ENCODE assay signal across 11 cellular contexts in genomic region chr4:70666369-70666768, GRCh38. TPM values are rescaled to one million over a fixed set of nuclear protein-coding genes. Genes with fewer than 3 reads are reported as not detected.
DNase-seq lines count a peak whose midpoint lies in the region; ATAC-seq and TF ChIP-seq lines count a peak whose summit lies in the region.
"Had no signal": no experiment of that assay in that cellular context is flagged by ENCODE, and none has a peak within 500 bp of the region (broad histone marks: within the 10 kb centered on the region; RNA-seq: fewer than 3 reads in every experiment).

Gene JCHAIN (minus strand): TSS chr4:70666508. CDS start chr4:70666490, 18 bp downstream.

- peaks cover 8% of the 10 kb centered on the region for H3K4me1 ChIP-seq in Loucy (ENCODE audit: insufficient read depth, low read length, poor library complexity, severe bottlenecking)
- H3K4me1 ChIP-seq in trophoblast cell (ENCODE audit: control insufficient read depth in 1 of 2, insufficient read depth in 2 of 2, low read length in 2 of 2) = no peaks in the 10 kb centered on the region

- no peak within 1 kb of the TSS for H2AK5ac ChIP-seq in trophoblast cell (ENCODE audit: low read length)

- H3K9ac ChIP-seq in Loucy (ENCODE audit: low read depth, low read length, poor library complexity, severe bottlenecking) = no peak within 1 kb of the TSS
- H3K9ac ChIP-seq in trophoblast cell (ENCODE audit: low read length) = no peak within 1 kb of the TSS

- H3K27me3 ChIP-seq in Loucy (ENCODE audit: insufficient read depth, low read length, poor library complexity, severe bottlenecking) = no peaks in the 10 kb centered on the region
- no peaks in the 10 kb centered on the region for H3K27me3 ChIP-seq in trophoblast cell (ENCODE audit: insufficient read depth, low read length)
- no peaks in the 10 kb centered on the region for H3K27me3 ChIP-seq in H7 (ENCODE audit: control insufficient read depth, insufficient read depth, low read length)

- no peaks in the 10 kb centered on the region for H3K79me2 ChIP-seq in Loucy (ENCODE audit: insufficient read depth, low read length)
- H3K79me2 ChIP-seq in trophoblast cell (ENCODE audit: control insufficient read depth, insufficient read depth, low read length, poor library complexity) = no peaks in the 10 kb centered on the region

- H2BK5ac ChIP-seq in trophoblast cell (ENCODE audit: low read depth, low read length, poor library complexity) = no peak within 1 kb of the TSS

- no peak within 1 kb of the TSS for H2BK120ac ChIP-seq in trophoblast cell (ENCODE audit: insufficient read depth, low read length, poor library complexity)

- no peak within 1 kb of the TSS for H3K18ac ChIP-seq in trophoblast cell (ENCODE audit: low read length)

- H3K23ac ChIP-seq in trophoblast cell (ENCODE audit: low read length) = no peak within 1 kb of the TSS

- H3K9me3 Mint-ChIP-seq in mesothelial cell of epicardium = no peaks in the 10 kb centered on the region

- H2AFZ ChIP-seq in Loucy (ENCODE audit: low read length) = peak within 1 kb of the TSS; percentile 56; the same call in 1 of the 2 replicates
- H2AFZ ChIP-seq in trophoblast cell (ENCODE audit: insufficient read depth, low read length, poor library complexity) = no peak within 1 kb of the TSS
- H2AFZ ChIP-seq: PC-9 had no signal

- WGBS in trophoblast cell (ENCODE audit: extremely low coverage, insufficient coverage, insufficient read length) = no CpG with 5 or more reads among the region's 1 CpG

- H4K12ac ChIP-seq in trophoblast cell (ENCODE audit: low read depth, low read length) = no peak within 1 kb of the TSS

- TF ChIP-seq CTCF in Loucy (conservative IDR thresholded peaks at IDR 0.05; ENCODE audit: low read length) (no peak), mesothelial cell of epicardium (IDR thresholded peaks at IDR 0.05; ENCODE audit: unreplicated experiment) (no peak)

- H4K8ac ChIP-seq in trophoblast cell (ENCODE audit: low read depth, low read length) = no peak within 1 kb of the TSS

- no peaks in the 10 kb centered on the region for H4K20me1 ChIP-seq in Loucy (ENCODE audit: insufficient read depth, low read length, poor library complexity, severe bottlenecking)

- H3K9me2 ChIP-seq in Loucy (replicated peaks; ENCODE audit: low read depth, low read length) = no peaks in the 10 kb centered on the region

- no peaks in the 10 kb centered on the region for H3K79me1 ChIP-seq in trophoblast cell (ENCODE audit: low read length)

- no peak within 1 kb of the TSS for H3K27ac ChIP-seq in trophoblast cell (ENCODE audit: low read depth, low read length)
- H3K27ac ChIP-seq: PC-9 had no signal

- DNase-seq in GM03348 (ENCODE audit: low spot score) (peak; percentile 28), mesothelial cell of epicardium (ENCODE audit: low spot score in 2 of 2, unreplicated experiment in 2 of 2) (no peak), trophoblast cell (no peak), GM19238 (ENCODE audit: insufficient read length, low spot score) (no peak), NCI-H1417 (lab: John Stamatoyannopoulos, UW) (no peak), H7 (no peak)
- DNase-seq: PC-9; stimulated activated CD4-positive, alpha-beta T cell treated with anti-CD3 and anti-CD28 coated beads, Interleukin-4, amount 100 ng/mL, for 24 hours had no signal

- no peak within 1 kb of the TSS for H3K4me3 Mint-ChIP-seq in mesothelial cell of epicardium

- no peak within 1 kb of the TSS for H3K4me3 ChIP-seq in Loucy (ENCODE audit: low read length, poor library complexity, severe bottlenecking)
- no peak within 1 kb of the TSS for H3K4me3 ChIP-seq in trophoblast cell (ENCODE audit: low read depth, low read length)
- H3K4me3 ChIP-seq in H7 (ENCODE audit: insufficient read depth, low read depth, low read length) = no peak within 1 kb of the TSS
- H3K4me3 ChIP-seq: PC-9 had no signal

- H3F3A ChIP-seq in Loucy (ENCODE audit: low read depth) = no peaks in the 10 kb centered on the region

- H3K27me3 Mint-ChIP-seq in mesothelial cell of epicardium (ENCODE audit: low read depth) = peaks cover 16% of the 10 kb centered on the region

- no peak within 1 kb of the TSS for H4K91ac ChIP-seq in trophoblast cell (ENCODE audit: low read depth, low read length)

- peak; percentile 47 for ATAC-seq in GM21526 (IDR thresholded peaks at IDR 0.05; ENCODE audit: low FRiP score, unreplicated experiment)
- ATAC-seq: activated CD4-positive, CD25-positive, alpha-beta regulatory T cell treated with anti-CD3 and anti-CD28 coated beads, Interleukin-2, amount 50 U/mL, for 24 hours had no signal

- H3K27ac Mint-ChIP-seq in mesothelial cell of epicardium = peak within 1 kb of the TSS; percentile 81

- H3K36me3 ChIP-seq in Loucy (ENCODE audit: insufficient read depth, low read length) (no peaks in the 10 kb centered on the region), trophoblast cell (ENCODE audit: control insufficient read depth in 1 of 2, insufficient read depth in 2 of 2, low read length in 2 of 2) (no peaks in the 10 kb centered on the region), H7 (replicated peaks; ENCODE audit: control insufficient read depth, insufficient read depth, low read length) (no peaks in the 10 kb centered on the region)

- no peak within 1 kb of the TSS for H3K4ac ChIP-seq in trophoblast cell (ENCODE audit: low read depth, low read length)

- no peaks in the 10 kb centered on the region for H3K9me3 ChIP-seq in Loucy (ENCODE audit: insufficient read depth, low read depth, low read length)
- no peaks in the 10 kb centered on the region for H3K9me3 ChIP-seq in trophoblast cell (ENCODE audit: insufficient read depth, low read depth, low read length)

- H3K36me3 Mint-ChIP-seq in mesothelial cell of epicardium = no peaks in the 10 kb centered on the region

- no peak within 1 kb of the TSS for H3K4me2 ChIP-seq in Loucy (ENCODE audit: low read depth, low read length, poor library complexity, severe bottlenecking)
- no peak within 1 kb of the TSS for H3K4me2 ChIP-seq in trophoblast cell (ENCODE audit: low read length)
- H3K4me2 ChIP-seq: PC-9 had no signal

- H3K4me1 Mint-ChIP-seq in mesothelial cell of epicardium = peaks cover 6% of the 10 kb centered on the region

- H3K14ac ChIP-seq in trophoblast cell (ENCODE audit: low read length) = no peak within 1 kb of the TSS

- H2BK12ac ChIP-seq in trophoblast cell (ENCODE audit: low read length) = no peak within 1 kb of the TSS

RNA-seq across cellular contexts. Expression of gene JCHAIN, which starts in this region (rescaled TPM):
- total RNA-seq in mesothelial cell of epicardium = 0.16 to 0.47 TPM (median 0.18 TPM) in 3 replicates
- polyA plus RNA-seq in trophoblast cell (2013) = not detected in 2 replicates
- not detected in 2 replicates for total RNA-seq in H7 (2014; rRNA removed; shearing (Covaris generic))
- total RNA-seq: PC-9 had no signal
